In the genomic region with DNA sequence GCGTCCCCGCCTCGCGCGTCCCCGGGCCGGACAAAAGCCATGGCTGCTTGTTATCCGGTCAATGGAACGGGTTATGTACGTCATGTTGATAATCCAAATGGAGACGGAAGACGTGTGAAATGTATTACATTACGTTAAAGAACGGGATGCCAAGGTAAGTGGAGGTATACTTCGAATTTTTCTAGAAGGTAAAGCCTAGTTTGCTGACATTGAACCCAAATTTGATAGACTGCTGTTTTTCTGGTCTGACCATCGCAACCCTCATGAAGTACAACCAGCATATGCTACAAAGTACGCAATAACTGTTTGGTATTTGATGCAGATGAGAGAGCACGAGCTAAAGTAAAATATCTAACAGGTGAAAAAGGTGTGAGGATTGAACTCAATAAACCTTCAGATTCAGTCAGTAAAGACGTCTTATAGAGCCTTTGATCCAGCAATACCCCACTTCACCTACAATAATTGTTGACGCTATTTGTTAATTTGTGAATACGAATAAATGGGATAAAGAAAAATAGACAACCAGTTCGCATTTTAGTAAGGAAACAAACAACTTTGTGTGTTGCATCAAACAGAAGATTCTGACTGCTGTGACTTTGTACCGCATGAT, we compare ENCODE assay signal across 8 cellular contexts. TPM values are rescaled to one million over a fixed set of nuclear protein-coding genes. Genes with fewer than 3 reads are reported as not detected.
DNase-seq lines count a peak whose midpoint lies in the region; ATAC-seq, FAIRE-seq and TF ChIP-seq lines count a peak whose summit lies in the region.

No MANE protein-coding gene starts in this region.

- peak overlapping the region; percentile 88 for H3K4me3 Mint-ChIP-seq in activated CD8-positive, alpha-beta T cell treated with anti-CD3 and anti-CD28 coated beads, Interleukin-2, amount 10 ng/mL, durations not matched to agents 7 days and 5 days

- H3K36me3 Mint-ChIP-seq in activated CD8-positive, alpha-beta T cell treated with anti-CD3 and anti-CD28 coated beads, Interleukin-2, amount 10 ng/mL, durations not matched to agents 7 days and 5 days (ENCODE audit: low read depth), result peaks cover 35% of the 10 kb centered on the region

- POLR2A ChIA-PET in HEK293 (lab: Yijun Ruan, JAX), result interaction anchor here (0.6 to 1.4 kb wide), 5 partner anchors 9 to 82 kb away, joined by 3 to 5 read pairs (median 3); partner anchors contain the start of genes SEC11A and ZSCAN2
- POLR2A ChIA-PET in activated CD8-positive, alpha-beta T cell treated with anti-CD3 and anti-CD28 coated beads, Interleukin-2, amount 10 ng/mL, durations not matched to agents 7 days and 5 days (lab: Charles Lee), result interaction anchor here (0.8 to 2.3 kb wide), 4 partner anchors 20 to 101 kb away, joined by 3 to 9 read pairs (median 4); partner anchors contain the start of gene WDR73

- H3K27me3 ChIP-seq in small intestine (ENCODE audit: control insufficient read depth in 2 of 2, insufficient read depth in 2 of 2, low read length in 2 of 2), result no peaks in the 10 kb centered on the region

- H3K27ac ChIP-seq in HEK293 (ENCODE audit: extremely low read depth, low read depth, low read length), result peak overlapping the region; percentile 90
- H3K27ac ChIP-seq in small intestine (ENCODE audit: low read depth in 1 of 2, low read length in 1 of 2), result peak overlapping the region; percentile 96 to 97

- no peak for ATAC-seq in activated CD8-positive, alpha-beta T cell treated with anti-CD3 and anti-CD28 coated beads, Interleukin-2, amount 10 ng/mL, durations not matched to agents 7 days and 5 days
- no peak for ATAC-seq in HG03135 (IDR thresholded peaks at IDR 0.05; ENCODE audit: unreplicated experiment)
- ATAC-seq in HG02678 (IDR thresholded peaks at IDR 0.05; ENCODE audit: unreplicated experiment), result no peak

- H3K27ac Mint-ChIP-seq in activated CD8-positive, alpha-beta T cell treated with anti-CD3 and anti-CD28 coated beads, Interleukin-2, amount 10 ng/mL, durations not matched to agents 7 days and 5 days, result peak overlapping the region; percentile 73

- CTCF ChIA-PET in HEK293 (lab: Yijun Ruan, JAX), result interaction anchor here (0.5 to 1.7 kb wide), 4 partner anchors 19 to 48 kb away, joined by 3 to 4 read pairs (median 4); no protein-coding TSS in a partner anchor
- CTCF ChIA-PET in activated CD8-positive, alpha-beta T cell treated with anti-CD3 and anti-CD28 coated beads, Interleukin-2, amount 10 ng/mL, durations not matched to agents 7 days and 5 days (lab: Charles Lee), result interaction anchor here (0.6 to 3.2 kb wide), 13 partner anchors 9 to 294 kb away, joined by 3 to 46 read pairs (median 4); partner anchors contain the start of genes WDR73 and ZSCAN2

- H3K9me3 ChIP-seq in HEK293 (ENCODE audit: control insufficient read depth, insufficient read depth, low read depth, low read length) (no peaks in the 10 kb centered on the region), small intestine (ENCODE audit: control insufficient read depth, low read depth) (no peaks in the 10 kb centered on the region)

- H3K4me1 ChIP-seq in HEK293 (ENCODE audit: control insufficient read depth, insufficient read depth, low read length), result peaks cover 4% of the 10 kb centered on the region
- H3K4me1 ChIP-seq in small intestine (ENCODE audit: control insufficient read depth in 2 of 2, insufficient read depth in 1 of 2, low read depth in 1 of 2, low read length in 1 of 2), result peaks cover 2 to 9% of the 10 kb centered on the region in 2 donors

- peaks cover 52% of the 10 kb centered on the region for H3K4me1 Mint-ChIP-seq in activated CD8-positive, alpha-beta T cell treated with anti-CD3 and anti-CD28 coated beads, Interleukin-2, amount 10 ng/mL, durations not matched to agents 7 days and 5 days (ENCODE audit: low read depth)

- H3K27me3 Mint-ChIP-seq in activated CD8-positive, alpha-beta T cell treated with anti-CD3 and anti-CD28 coated beads, Interleukin-2, amount 10 ng/mL, durations not matched to agents 7 days and 5 days (ENCODE audit: low read depth), result no peaks in the 10 kb centered on the region

- FAIRE-seq in small intestine (lab: Jason Lieb, UNC), result no peak

- TF ChIP-seq CTCF in HEK293 (tag by site-specific recombination; IDR thresholded peaks at IDR 0.05), result no peak

- WGBS in small intestine, 3 donors, result 23 to 34% (median 27%) methylated on average over 23 of the region's 23 CpGs

- H3K36me3 ChIP-seq in HEK293 (ENCODE audit: control insufficient read depth in 2 of 2, insufficient read depth in 1 of 2, low read length in 2 of 2), result peaks cover 22 to 32% of the 10 kb centered on the region in 2 experiments
- H3K36me3 ChIP-seq in small intestine (ENCODE audit: control insufficient read depth in 2 of 2, insufficient read depth in 2 of 2, low read length in 2 of 2), result peaks cover 0 to 2% of the 10 kb centered on the region in 2 donors

- H3K9me3 Mint-ChIP-seq in activated CD8-positive, alpha-beta T cell treated with anti-CD3 and anti-CD28 coated beads, Interleukin-2, amount 10 ng/mL, durations not matched to agents 7 days and 5 days (ENCODE audit: insufficient read depth), result no peaks in the 10 kb centered on the region

- DNase-seq in activated CD8-positive, alpha-beta T cell treated with anti-CD3 and anti-CD28 coated beads, Interleukin-2, amount 10 ng/mL, durations not matched to agents 7 days and 5 days, result no peak
- no peak for DNase-seq in small intestine
- DNase-seq in NCI-H2171 (lab: John Stamatoyannopoulos, UW), result no peak
- no peak for DNase-seq in NCI-H345 (lab: John Stamatoyannopoulos, UW)

- peak overlapping the region; percentile 68 for H3K4me3 ChIP-seq in HEK293 (ENCODE audit: low read depth, low read length)
- H3K4me3 ChIP-seq in iPS-11a (ENCODE audit: low read depth, low read length), result peak overlapping the region; percentile 50
- H3K4me3 ChIP-seq in small intestine (ENCODE audit: low read depth in 1 of 2, low read length in 2 of 2), result peak overlapping the region; percentile 68 to 77

TF ChIP-seq in HEK293, 187 proteins besides CTCF, POLR2A, EP300 and RAD21 (continues in another document):
- no peak for TF ChIP-seq GLI4 (tag by site-specific recombination; IDR thresholded peaks at IDR 0.05)
- no peak for TF ChIP-seq ZNF529 (tag by site-specific recombination; IDR thresholded peaks at IDR 0.05; ENCODE audit: insufficient replicate concordance)
- no peak for TF ChIP-seq SCRT1 (tag by site-specific recombination; IDR thresholded peaks at IDR 0.05; ENCODE audit: borderline replicate concordance)
- TF ChIP-seq ZNF2 (tag by site-specific recombination; IDR thresholded peaks at IDR 0.05), result no peak
- TF ChIP-seq ZNF677 (tag by site-specific recombination; IDR thresholded peaks at IDR 0.05), result no peak
- TF ChIP-seq ZNF416 (tag by site-specific recombination; IDR thresholded peaks at IDR 0.05), result no peak
- no peak for TF ChIP-seq ZNF184 (tag by site-specific recombination; IDR thresholded peaks at IDR 0.05)
- TF ChIP-seq ZNF138 (tag by site-specific recombination; IDR thresholded peaks at IDR 0.05; ENCODE audit: borderline replicate concordance), result no peak
- TF ChIP-seq ZNF629 (tag by site-specific recombination; IDR thresholded peaks at IDR 0.05), result peak; percentile 57; the same call in 1 of the 2 replicates
- no peak for TF ChIP-seq MEIS1 (CRISPR knock-in tag; IDR thresholded peaks at IDR 0.05; ENCODE audit: borderline replicate concordance)
- TF ChIP-seq, protein P1, sequence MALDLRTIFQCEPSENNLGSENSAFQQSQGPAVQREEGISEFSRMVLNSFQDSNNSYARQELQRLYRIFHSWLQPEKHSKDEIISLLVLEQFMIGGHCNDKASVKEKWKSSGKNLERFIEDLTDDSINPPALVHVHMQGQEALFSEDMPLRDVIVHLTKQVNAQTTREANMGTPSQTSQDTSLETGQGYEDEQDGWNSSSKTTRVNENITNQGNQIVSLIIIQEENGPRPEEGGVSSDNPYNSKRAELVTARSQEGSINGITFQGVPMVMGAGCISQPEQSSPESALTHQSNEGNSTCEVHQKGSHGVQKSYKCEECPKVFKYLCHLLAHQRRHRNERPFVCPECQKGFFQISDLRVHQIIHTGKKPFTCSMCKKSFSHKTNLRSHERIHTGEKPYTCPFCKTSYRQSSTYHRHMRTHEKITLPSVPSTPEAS (tag by site-specific recombination; IDR thresholded peaks at IDR 0.05), result no peak
- TF ChIP-seq ZFHX2 (tag by site-specific recombination; conservative IDR thresholded peaks at IDR 0.05), result no peak
- TF ChIP-seq ZNF394 (tag by site-specific recombination; IDR thresholded peaks at IDR 0.05; ENCODE audit: borderline replicate concordance), result no peak
- TF ChIP-seq ZNF157 (tag by site-specific recombination; IDR thresholded peaks at IDR 0.05), result no peak
- TF ChIP-seq KLF1 (tag by site-specific recombination; IDR thresholded peaks at IDR 0.05), result no peak
- TF ChIP-seq SCRT2 (tag by site-specific recombination; IDR thresholded peaks at IDR 0.05), result peak; percentile 40
- TF ChIP-seq ZNF16 (tag by site-specific recombination; IDR thresholded peaks at IDR 0.05; ENCODE audit: low read depth), result no peak
- peak; percentile 5; the same call in 1 of the 2 replicates for TF ChIP-seq ZBTB20 (tag by site-specific recombination; IDR thresholded peaks at IDR 0.05)
- TF ChIP-seq GLI2 (tag by site-specific recombination; IDR thresholded peaks at IDR 0.05; ENCODE audit: borderline replicate concordance, low read depth), result no peak
- TF ChIP-seq, protein P2, sequence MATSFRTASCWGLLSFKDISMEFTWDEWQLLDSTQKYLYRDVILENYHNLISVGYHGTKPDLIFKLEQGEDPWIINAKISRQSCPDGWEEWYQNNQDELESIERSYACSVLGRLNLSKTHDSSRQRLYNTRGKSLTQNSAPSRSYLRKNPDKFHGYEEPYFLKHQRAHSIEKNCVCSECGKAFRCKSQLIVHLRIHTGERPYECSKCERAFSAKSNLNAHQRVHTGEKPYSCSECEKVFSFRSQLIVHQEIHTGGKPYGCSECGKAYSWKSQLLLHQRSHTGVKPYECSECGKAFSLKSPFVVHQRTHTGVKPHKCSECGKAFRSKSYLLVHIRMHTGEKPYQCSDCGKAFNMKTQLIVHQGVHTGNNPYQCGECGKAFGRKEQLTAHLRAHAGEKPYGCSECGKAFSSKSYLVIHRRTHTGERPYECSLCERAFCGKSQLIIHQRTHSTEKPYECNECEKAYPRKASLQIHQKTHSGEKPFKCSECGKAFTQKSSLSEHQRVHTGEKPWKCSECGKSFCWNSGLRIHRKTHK (tag by site-specific recombination; IDR thresholded peaks at IDR 0.05), result no peak
- no peak for TF ChIP-seq OSR2 (tag by site-specific recombination; IDR thresholded peaks at IDR 0.05)

RNA-seq across cellular contexts. Expression of gene WDR73, which starts 19.8 kb away (rescaled TPM):
- total RNA-seq in activated CD8-positive, alpha-beta T cell treated with anti-CD3 and anti-CD28 coated beads, Interleukin-2, amount 10 ng/mL, durations not matched to agents 7 days and 5 days, result 10 to 100 TPM; 22.1 to 23.8 TPM
- polyA plus RNA-seq in small intestine, result 10 to 100 TPM in 1 of 3 donors, 1 to 10 TPM in 2; 6.3 to 13.8 (median 7.6) TPM

RNA-seq across cellular contexts. Expression of gene NMB, which starts 23.7 kb away (rescaled TPM):
- 1 to 10 TPM; 3.3 to 4.1 TPM for total RNA-seq in activated CD8-positive, alpha-beta T cell treated with anti-CD3 and anti-CD28 coated beads, Interleukin-2, amount 10 ng/mL, durations not matched to agents 7 days and 5 days
- 1 to 10 TPM; 1.8 to 7.7 (median 2.2) TPM for polyA plus RNA-seq in small intestine

RNA-seq across cellular contexts. Expression of gene ZSCAN2, which starts 33.5 kb away (rescaled TPM):
- total RNA-seq in activated CD8-positive, alpha-beta T cell treated with anti-CD3 and anti-CD28 coated beads, Interleukin-2, amount 10 ng/mL, durations not matched to agents 7 days and 5 days, result 1 to 10 TPM; 6.5 to 6.7 TPM
- polyA plus RNA-seq in small intestine, result 1 to 10 TPM; 3.2 to 5.6 (median 3.4) TPM
